13 cellular contexts compared by ENCODE assay signal in the genomic region with DNA sequence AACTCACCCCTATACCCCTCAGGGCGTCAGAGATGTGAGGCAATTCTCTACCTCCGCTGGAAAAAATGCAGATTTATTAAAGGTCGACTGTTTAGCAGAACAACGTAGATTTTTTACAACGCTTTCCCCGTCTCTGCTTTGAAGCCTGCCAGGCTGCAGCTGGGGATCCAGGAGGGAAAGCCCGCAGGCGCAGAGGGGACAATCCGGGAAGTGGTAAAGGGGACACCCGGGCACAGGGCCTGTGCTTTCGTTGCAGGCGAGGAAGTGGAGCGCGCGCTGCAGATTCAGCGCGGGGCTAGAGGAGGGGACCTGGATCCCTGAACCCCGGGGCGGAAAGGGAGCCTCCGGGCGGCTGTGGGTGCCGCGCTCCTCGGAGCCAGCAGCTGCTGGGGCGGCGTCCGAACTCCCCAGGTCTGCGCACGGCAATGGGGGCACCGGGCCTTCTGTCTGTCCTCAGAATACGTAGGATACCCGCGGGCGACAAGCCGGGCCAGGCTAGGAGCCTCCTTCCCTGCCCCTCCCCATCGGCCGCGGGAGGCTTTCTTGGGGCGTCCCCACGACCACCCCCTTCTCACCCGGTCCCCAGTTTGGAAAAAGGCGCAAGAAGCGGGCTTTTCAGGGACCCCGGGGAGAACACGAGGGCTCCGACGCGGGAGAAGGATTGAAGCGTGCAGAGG. TPM values are rescaled to one million over a fixed set of nuclear protein-coding genes. Genes with fewer than 3 reads are reported as not detected.
A peak's percentile ranks its signal among the peaks of the same experiment; 100 is the strongest.
DNase-seq lines count a peak whose midpoint lies in the region; ATAC-seq and TF ChIP-seq lines count a peak whose summit lies in the region.
"Had no signal": no experiment of that assay in that cellular context is flagged by ENCODE, and none has a peak within 500 bp of the region (broad histone marks: within the 10 kb centered on the region; RNA-seq: fewer than 3 reads in every experiment).

No MANE protein-coding gene starts in this region.

- peaks cover 80% of the 10 kb centered on the region for H3K27me3 Mint-ChIP-seq in activated T-cell treated with anti-CD3 and anti-CD28 coated beads, Interleukin-2, amount 50 U/mL, for 72 hours (ENCODE audit: low read depth)

- ATAC-seq in activated T-cell treated with anti-CD3 and anti-CD28 coated beads, Interleukin-2, amount 50 U/mL, for 72 hours (replicated peaks in 1 of 2): no peak
- ATAC-seq in HG03457 (IDR thresholded peaks at IDR 0.05; ENCODE audit: unreplicated experiment) (no peak), heart left ventricle (no peak)

- H3K4me1 ChIP-seq in suprapubic skin (peaks cover 69% of the 10 kb centered on the region), heart left ventricle (peaks cover 0 to 74% (median 53%) of the 10 kb centered on the region in 12 donors)

- H3K27ac ChIP-seq in suprapubic skin: no peak overlapping the region
- H3K27ac ChIP-seq in heart left ventricle: no peak overlapping the region

- H3K4me1 Mint-ChIP-seq in activated T-cell treated with anti-CD3 and anti-CD28 coated beads, Interleukin-2, amount 50 U/mL, for 72 hours (ENCODE audit: low read depth): peaks cover 58% of the 10 kb centered on the region

- H3K9me3 Mint-ChIP-seq in activated T-cell treated with anti-CD3 and anti-CD28 coated beads, Interleukin-2, amount 50 U/mL, for 72 hours: no peaks in the 10 kb centered on the region
- H3K9me3 Mint-ChIP-seq: mesothelial cell of epicardium had no signal

- DNase-seq in activated T-cell treated with anti-CD3 and anti-CD28 coated beads, Interleukin-2, amount 50 U/mL, for 72 hours: no peak
- DNase-seq in activated T-cell treated with anti-CD3 and anti-CD28 coated beads for 4 hours (no peak), kidney tubule cell (ENCODE audit: low spot score) (peak; percentile 23), suprapubic skin (ENCODE audit: low spot score in 2 of 2) (no peak), globus pallidus (ENCODE audit: low spot score) (no peak), heart left ventricle (no peak)
- DNase-seq: activated naive CD4-positive, alpha-beta T cell treated with anti-CD3 and anti-CD28 coated beads, Interleukin-2, amount 50 U/mL, for 16 hours; DMS79 treated with DMSO at 0.1 percent for 48 hours; NCI-H2081 treated with DMSO at 0.1 percent for 48 hours had no signal

- peaks cover 0 to 5% of the 10 kb centered on the region in 2 donors for H3K36me3 Mint-ChIP-seq in activated T-cell treated with anti-CD3 and anti-CD28 coated beads, Interleukin-2, amount 50 U/mL, for 72 hours (ENCODE audit: insufficient read depth in 2 of 2)
- H3K36me3 Mint-ChIP-seq: mesothelial cell of epicardium had no signal

- no peak for TF ChIP-seq EP300 in suprapubic skin (IDR thresholded peaks at IDR 0.05)

- H3K27me3 ChIP-seq in suprapubic skin: peaks cover 100% of the 10 kb centered on the region
- H3K27me3 ChIP-seq in heart left ventricle: peaks cover 89 to 100% (median 100%) of the 10 kb centered on the region in 9 donors

- H3K9me3 ChIP-seq in suprapubic skin (no peaks in the 10 kb centered on the region), heart left ventricle (no peaks in the 10 kb centered on the region)

- H3K36me3 ChIP-seq in suprapubic skin: no peaks in the 10 kb centered on the region
- H3K36me3 ChIP-seq in heart left ventricle: no peaks in the 10 kb centered on the region

- peak overlapping the region; percentile 57 for H3K27ac Mint-ChIP-seq in activated T-cell treated with anti-CD3 and anti-CD28 coated beads, Interleukin-2, amount 50 U/mL, for 72 hours
- H3K27ac Mint-ChIP-seq: mesothelial cell of epicardium, progenitor cell of endocrine pancreas had no signal

- WGBS in suprapubic skin: 13% methylated on average over 19 of the region's 49 CpGs
- 3 to 4% (median 3%) methylated on average over 26 to 49 of the region's 49 CpGs for WGBS in heart left ventricle, 4 donors

- peak overlapping the region; percentile 49 to 74 for H3K4me3 Mint-ChIP-seq in activated T-cell treated with anti-CD3 and anti-CD28 coated beads, Interleukin-2, amount 50 U/mL, for 72 hours
- H3K4me3 Mint-ChIP-seq: mesothelial cell of epicardium had no signal

- no peak for TF ChIP-seq CTCF in WI38 (IDR thresholded peaks at IDR 0.05; ENCODE audit: low read depth, low read length)
- TF ChIP-seq CTCF in suprapubic skin (IDR thresholded peaks at IDR 0.05): no peak
- TF ChIP-seq CTCF in heart left ventricle (IDR thresholded peaks at IDR 0.05): no peak

- peak overlapping the region; percentile 29 for H3K4me3 ChIP-seq in WI38 (ENCODE audit: low read depth, low read length)
- peak overlapping the region; percentile 23 for H3K4me3 ChIP-seq in suprapubic skin
- no peak overlapping the region for H3K4me3 ChIP-seq in heart left ventricle

- no peak for TF ChIP-seq POLR2A in suprapubic skin (IDR thresholded peaks at IDR 0.05)
- no peak for TF ChIP-seq POLR2A in heart left ventricle (IDR thresholded peaks at IDR 0.05)

- intact Hi-C loops in heart left ventricle (cut with DNase I): no loop called here

RNA-seq across cellular contexts. Expression of a gene that starts 5.5 kb away (rescaled TPM):
- total RNA-seq in activated T-cell treated with anti-CD3 and anti-CD28 coated beads, Interleukin-2, amount 50 U/mL, for 72 hours: 1 to 10 TPM; 1.9 to 4.1 TPM
- total RNA-seq in suprapubic skin (1 to 10 TPM in 1 of 4 donors, not detected in 3; 1.2 TPM), heart left ventricle (under 1 TPM in 2 of 9 donors, not detected in 7; 0.15 to 0.88 TPM)
- polyA plus RNA-seq in heart left ventricle: under 1 TPM in 1 of 2 donors, not detected in 1; 0.01 TPM
- total RNA-seq: mesothelial cell of epicardium had no signal

Comparison
In these comparisons a context has a peak if more than half of its experiments do, and no peak if none do; other contexts are left out.
1. H3K4me3 ChIP-seq: peak in WI38 (single experiment) and suprapubic skin (single experiment); none in heart left ventricle (0 of 12).